1 cellular context compared by ENCODE assay signal in the genomic region with DNA sequence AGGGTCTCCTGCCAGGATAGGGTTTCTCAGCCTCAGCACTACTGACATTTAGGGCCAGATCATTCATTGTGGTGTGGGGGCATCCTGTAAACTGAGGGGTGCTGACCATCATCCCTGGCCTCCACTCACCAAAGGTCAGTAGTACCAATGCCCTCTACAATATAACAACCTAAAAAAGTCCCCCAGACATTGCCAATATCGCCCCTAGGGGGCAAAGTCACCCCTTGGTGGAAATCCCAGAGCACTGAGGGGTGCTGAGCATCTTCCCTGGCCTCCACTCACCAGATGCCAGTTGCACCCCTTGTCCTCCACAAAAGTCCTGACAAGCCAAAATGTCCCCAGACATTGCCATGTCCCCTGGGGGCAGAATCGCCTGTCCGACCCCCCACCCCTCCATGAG.
TF ChIP-seq lines count a peak whose summit lies in the region.

No MANE protein-coding gene starts in this region.

TF ChIP-seq in H1, 55 proteins besides CTCF, POLR2A, EP300 and RAD21:
- TF ChIP-seq GTF2F1 (IDR thresholded peaks at IDR 0.05; ENCODE audit: borderline replicate concordance, low read depth, low read length) (no peak), CHD2 (IDR thresholded peaks at IDR 0.05; ENCODE audit: low read length) (no peak), FOSL1 (IDR thresholded peaks at IDR 0.05; ENCODE audit: insufficient read depth, low read depth, low read length) (no peak), CREB1 (IDR thresholded peaks at IDR 0.05) (no peak), RXRA (IDR thresholded peaks at IDR 0.05; ENCODE audit: insufficient read depth, low read depth, low read length) (no peak)
